27 cellular contexts compared by ENCODE assay signal in the genomic region with DNA sequence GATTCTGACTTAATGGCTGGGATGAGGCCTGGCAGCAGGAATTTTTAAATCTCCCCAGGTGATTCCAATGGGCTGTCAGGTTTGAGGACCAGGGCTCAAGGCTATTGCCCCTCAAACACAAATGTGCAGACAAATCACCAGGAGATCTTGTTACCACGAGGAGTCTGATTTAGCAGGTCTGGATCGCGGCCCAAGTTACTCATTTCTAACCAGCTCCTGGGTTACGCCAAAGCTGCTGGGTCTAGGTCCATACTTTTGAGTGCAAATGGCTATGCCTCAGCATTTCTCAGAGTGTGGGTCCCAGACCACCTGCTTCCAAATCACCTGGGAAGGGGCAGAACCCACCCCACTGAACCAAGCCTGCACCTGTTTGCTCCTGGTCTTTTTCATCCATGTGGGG. TPM values are rescaled to one million over a fixed set of nuclear protein-coding genes. Genes with fewer than 3 reads are reported as not detected.
DNase-seq lines count a peak whose midpoint lies in the region; FAIRE-seq and TF ChIP-seq lines count a peak whose summit lies in the region.
"Had no signal": no experiment of that assay in that cellular context is flagged by ENCODE, and none has a peak within 500 bp of the region (broad histone marks: within the 10 kb centered on the region; RNA-seq: fewer than 3 reads in every experiment).

No MANE protein-coding gene starts in this region.

- in situ Hi-C loops in GM23248 (cut with MboI): no loop called here

- H3K27ac ChIP-seq in GM23248: no peak overlapping the region
- H3K27ac ChIP-seq in RWPE1: peak overlapping the region; percentile 94
- no peak overlapping the region for H3K27ac ChIP-seq in keratinocyte (ENCODE audit: control insufficient read depth, insufficient read depth, low read length)
- H3K27ac ChIP-seq: A549; BLaER1 treated with 17β-estradiol and CSF1 and Interleukin-3, amounts not matched to agents 10 nM and 100 nM had no signal

- H3K4me1 ChIP-seq in GM23248 (ENCODE audit: insufficient read depth) (peaks cover 11% of the 10 kb centered on the region), keratinocyte (ENCODE audit: control insufficient read depth, extremely low read depth, insufficient read depth, low read length) (peaks cover 23% of the 10 kb centered on the region)

- no peaks in the 10 kb centered on the region for H3K9me2 ChIP-seq in GM23248 (ENCODE audit: insufficient read depth)

- no peak for TF ChIP-seq CTCF in RWPE1 (conservative IDR thresholded peaks at IDR 0.05; ENCODE audit: low read depth)
- no peak for TF ChIP-seq CTCF in fibroblast of mammary gland (conservative IDR thresholded peaks at IDR 0.05; ENCODE audit: control insufficient read depth, insufficient read depth, low read depth, low read length)
- TF ChIP-seq CTCF in keratinocyte (optimal IDR thresholded peaks at IDR 0.05 in 1 of 3, IDR thresholded peaks at IDR 0.05 in 1 of 3, conservative IDR thresholded peaks at IDR 0.05 in 1 of 3; ENCODE audit: extremely low read depth in 1 of 3, insufficient read depth in 2 of 3, low read length in 3 of 3): no peak

- H3K36me3 ChIP-seq in GM23248 (ENCODE audit: low read depth) (no peaks in the 10 kb centered on the region), keratinocyte (ENCODE audit: control insufficient read depth in 2 of 2, extremely low read depth in 1 of 2, insufficient read depth in 2 of 2, low read length in 2 of 2) (no peaks in the 10 kb centered on the region)
- H3K36me3 ChIP-seq: BLaER1 treated with 17β-estradiol and CSF1 and Interleukin-3, amounts not matched to agents 10 nM and 100 nM had no signal

- H4K20me1 ChIP-seq in GM23248 (ENCODE audit: insufficient read depth) (no peaks in the 10 kb centered on the region), keratinocyte (ENCODE audit: control insufficient read depth, extremely low read depth, insufficient read depth, low read length) (no peaks in the 10 kb centered on the region)
- H4K20me1 ChIP-seq: BLaER1 treated with 17β-estradiol and CSF1 and Interleukin-3, amounts not matched to agents 10 nM and 100 nM had no signal

- no peak overlapping the region for H3K4me3 ChIP-seq in GM23248
- H3K4me3 ChIP-seq in fibroblast of mammary gland (ENCODE audit: control insufficient read depth, low read depth, low read length): no peak overlapping the region
- no peak overlapping the region for H3K4me3 ChIP-seq in keratinocyte (ENCODE audit: control insufficient read depth in 2 of 3, extremely low read depth in 1 of 3, insufficient read depth in 2 of 3, low read depth in 1 of 3, low read length in 3 of 3)
- H3K4me3 ChIP-seq: A549; BLaER1 treated with 17β-estradiol and CSF1 and Interleukin-3, amounts not matched to agents 10 nM and 100 nM had no signal

- POLR2A ChIA-PET in RWPE1 (lab: Yijun Ruan, JAX; ENCODE audit: low non-redundant PET): no interaction called here

- no peak overlapping the region for H3K4me2 ChIP-seq in GM23248 (ENCODE audit: unreplicated experiment)
- H3K4me2 ChIP-seq in keratinocyte (ENCODE audit: control insufficient read depth, extremely low read depth, insufficient read depth, low read depth, low read length): no peak overlapping the region
- H3K4me2 ChIP-seq: A549; BLaER1 treated with 17β-estradiol and CSF1 and Interleukin-3, amounts not matched to agents 10 nM and 100 nM had no signal

- H3K9ac ChIP-seq in GM23248 (no peak overlapping the region), keratinocyte (ENCODE audit: control insufficient read depth, extremely low read depth, insufficient read depth, low read length) (no peak overlapping the region)
- H3K9ac ChIP-seq: BLaER1 treated with 17β-estradiol and CSF1 and Interleukin-3, amounts not matched to agents 10 nM and 100 nM had no signal

- CTCF ChIA-PET in RWPE1 (lab: Yijun Ruan, JAX): interaction anchor here (0.6 kb wide), 1 partner anchor 374 kb away, joined by 3 read pairs; no protein-coding TSS in a partner anchor

- WGBS in GM23248 (ENCODE audit: low coverage in 1 of 2, low lambda C conversion rate in 2 of 2, missing lambda C conversion rate in 2 of 2), 2 experiments: 72 to 75% methylated on average over 4 of the region's 4 CpGs

- no peaks in the 10 kb centered on the region for H3K9me1 ChIP-seq in keratinocyte (ENCODE audit: control insufficient read depth, extremely low read depth, insufficient read depth, low read length)

- no peaks in the 10 kb centered on the region for H3F3A ChIP-seq in GM23248 (ENCODE audit: insufficient read depth)

- H3K79me2 ChIP-seq in GM23248 (ENCODE audit: insufficient read depth) (no peaks in the 10 kb centered on the region), keratinocyte (ENCODE audit: control insufficient read depth, insufficient read depth, low read length) (no peaks in the 10 kb centered on the region)

- H2AFZ ChIP-seq in GM23248 (no peak overlapping the region), keratinocyte (ENCODE audit: control insufficient read depth, low read length) (no peak overlapping the region)

- peak; percentile 36 for FAIRE-seq in keratinocyte (lab: Jason Lieb, UNC)
- FAIRE-seq: A549, D721Med, GM12891, GM18507, H1 had no signal

- dilution Hi-C loops in keratinocyte (cut with MboI; ENCODE audit: extremely low pct_ligation_motif_present, low sequenced_read_pairs): no loop called here

- H3K9me3 ChIP-seq in GM23248 (ENCODE audit: low read depth): no peaks in the 10 kb centered on the region
- no peaks in the 10 kb centered on the region for H3K9me3 ChIP-seq in keratinocyte (ENCODE audit: control insufficient read depth, low read depth, low read length)
- H3K9me3 ChIP-seq: A549; BE2C; BLaER1 treated with 17β-estradiol and CSF1 and Interleukin-3, amounts not matched to agents 10 nM and 100 nM had no signal

- DNase-seq in GM23248: peak; percentile 18
- DNase-seq in RWPE1 (ENCODE audit: low spot score): no peak
- DNase-seq in fibroblast of mammary gland (ENCODE audit: low read depth): peak; percentile 6
- DNase-seq in keratinocyte (ENCODE audit: low read depth, low spot score): no peak
- DNase-seq in amniotic stem cell (lab: John Stamatoyannopoulos, UW): no peak
- DNase-seq in activated effector memory CD4-positive, alpha-beta T cell treated with Interleukin-2 at 50 U/mL for 16 hours: no peak
- no peak for DNase-seq in DMS153 (lab: John Stamatoyannopoulos, UW)
- DNase-seq: 8988T; ACHN; AML-193; BE2C; CD4-positive, alpha-beta T cell; CD8-positive, alpha-beta memory T cell; DMS 273 treated with DMSO at 0.1 percent for 48 hours; DMS53; DMS79 treated with DMSO at 0.1 percent for 48 hours; GF-D8; H7; HCEC 1CT had no signal

- H3K27me3 ChIP-seq in GM23248 (replicated peaks; ENCODE audit: insufficient read depth) (no peaks in the 10 kb centered on the region), keratinocyte (ENCODE audit: control insufficient read depth, extremely low read depth, insufficient read depth, low read length) (no peaks in the 10 kb centered on the region)
- H3K27me3 ChIP-seq: BE2C; BLaER1 treated with 17β-estradiol and CSF1 and Interleukin-3, amounts not matched to agents 10 nM and 100 nM had no signal

RNA-seq across cellular contexts. Expression of gene CNGB1, which starts 33.1 kb away (rescaled TPM):
- total RNA-seq in GM23248 (2014; rRNA removed; shearing (Covaris generic)): not detected in 2 replicates
- not detected in 2 replicates for polyA plus RNA-seq in GM23248 (2016; fragmentation: Nextera tagmentation; extraction: Ambion mirVana)
- polyA plus RNA-seq in keratinocyte: 0.07 to 0.22 TPM (median 0.08 TPM) in 3 replicates
- polyA plus RNA-seq in keratinocyte (2011; ENCODE audit: low read depth): 0.40 TPM
- polyA plus RNA-seq in keratinocyte (2011; cell fraction: cytosol; rRNA removed): 0.06 and 0.12 TPM in 2 replicates
- 0.27 and 0.28 TPM in 2 replicates for polyA plus RNA-seq in keratinocyte (2011; cell fraction: nucleus; rRNA removed)
- 0.28 and 0.32 TPM in 2 replicates for polyA plus RNA-seq in keratinocyte (2012; ENCODE audit: low replicate concordance)
- 0.20 to 0.35 TPM in 2 of 3 replicates, not detected in the other for polyA minus RNA-seq in keratinocyte
- polyA minus RNA-seq in keratinocyte (2011; cell fraction: cytosol; rRNA and poly(A)+ RNA removed): not detected
- polyA minus RNA-seq in keratinocyte (2011; cell fraction: nucleus; rRNA and poly(A)+ RNA removed): 0.16 and 1.8 TPM in 2 replicates
- total RNA-seq: CD4-positive, alpha-beta T cell; CD8-positive, alpha-beta memory T cell; G401; H1; H7 had no signal
- polyA plus RNA-seq: CD14-positive monocyte; CD8-positive, alpha-beta memory T cell; H1 had no signal

Comparison
In these comparisons a context has a peak if more than half of its experiments do, and no peak if none do; other contexts are left out.
1. DNase-seq: peak in GM23248 (single experiment) and fibroblast of mammary gland (single experiment); none in RWPE1 (single experiment), keratinocyte (single experiment), amniotic stem cell (single experiment), activated effector memory CD4-positive, alpha-beta T cell treated with Interleukin-2 at 50 U/mL for 16 hours (single experiment) and DMS153 (single experiment).